8 cellular contexts compared by ENCODE assay signal in the genomic region with DNA sequence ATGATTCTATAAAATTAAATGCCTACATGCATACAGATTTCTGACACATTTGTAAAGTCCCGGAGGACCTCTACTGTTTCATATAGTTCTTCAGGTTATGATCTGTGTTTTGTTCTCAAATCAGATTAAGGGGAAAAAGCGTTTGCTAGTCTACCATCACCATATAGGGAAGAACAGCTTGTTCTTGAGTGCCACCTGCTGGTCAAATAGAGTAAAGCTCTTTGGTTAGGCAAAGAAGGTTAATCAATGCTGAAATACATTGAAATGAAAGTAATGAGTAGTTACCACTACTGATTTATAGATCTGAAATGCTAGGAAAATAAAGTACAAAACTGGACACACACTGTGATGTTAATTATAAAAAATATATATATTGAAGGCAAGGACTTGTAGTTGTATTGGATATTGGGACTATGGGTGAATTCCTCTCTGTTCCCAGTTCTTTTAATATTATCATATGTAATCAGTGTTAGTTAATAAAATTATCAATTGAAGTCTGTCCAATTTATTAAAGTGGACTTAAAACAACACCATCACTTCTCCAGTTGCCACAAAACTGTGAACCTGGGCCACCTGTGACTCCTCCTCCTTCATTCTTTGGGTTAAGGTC.
A peak's percentile ranks its signal among the peaks of the same experiment; 100 is the strongest.
DNase-seq lines count a peak whose midpoint lies in the region; ATAC-seq and TF ChIP-seq lines count a peak whose summit lies in the region.

No MANE protein-coding gene starts in this region.

- DNase-seq in activated T-cell treated with anti-CD3 and anti-CD28 coated beads for 24 hours (ENCODE audit: low read depth) (peak; percentile 20), Karpas-422 (peak; percentile 79), RWPE1 (ENCODE audit: low spot score) (peak; percentile 81), mammary epithelial cell (peak; percentile 52), left kidney (ENCODE audit: low read depth, low spot score) (peak; percentile 82)
- DNase-seq in activated T-cell treated with anti-CD3 and anti-CD28 coated beads, Interleukin-2, amount 50 U/mL, for 1 hour: no peak
- peak; percentile 6 for DNase-seq in stimulated activated naive CD4-positive, alpha-beta T cell treated with Interleukin-2 at 50 U/mL for 16 hours (lab: John Stamatoyannopoulos, UW)

- in situ Hi-C loops in mammary epithelial cell (cut with MboI; ENCODE audit: low sequenced_read_pairs in 2 of 2): loop anchor here (5.0 to 10.0 kb wide), 5 partner anchors 116 to 229 kb away; no protein-coding TSS in a partner anchor

- H3K79me2 ChIP-seq in Karpas-422 (ENCODE audit: low read length) (no peaks in the 10 kb centered on the region), mammary epithelial cell (ENCODE audit: insufficient read depth, low read length) (no peaks in the 10 kb centered on the region)

- WGBS in mammary epithelial cell (ENCODE audit: low coverage, missing lambda C conversion rate): 5% methylated on average over 2 of the region's 2 CpGs

- H3K9me3 ChIP-seq in Karpas-422 (ENCODE audit: low read length) (no peaks in the 10 kb centered on the region), mammary epithelial cell (replicated peaks; ENCODE audit: insufficient read depth, low read length) (no peaks in the 10 kb centered on the region)

- no peak overlapping the region for H2AFZ ChIP-seq in Karpas-422 (ENCODE audit: low read length)
- no peak overlapping the region for H2AFZ ChIP-seq in mammary epithelial cell (ENCODE audit: low read depth, low read length)

- H3K36me3 ChIP-seq in Karpas-422 (ENCODE audit: insufficient read depth, low read length) (no peaks in the 10 kb centered on the region), mammary epithelial cell (ENCODE audit: insufficient read depth, low read length) (no peaks in the 10 kb centered on the region)

- no peak overlapping the region for H3K4me3 ChIP-seq in Karpas-422 (ENCODE audit: low read length)
- no peak overlapping the region for H3K4me3 ChIP-seq in mammary epithelial cell (replicated peaks in 1 of 3; ENCODE audit: insufficient read depth in 1 of 3, low read depth in 2 of 3, low read length in 3 of 3)

- ATAC-seq in GM21717 (IDR thresholded peaks at IDR 0.05; ENCODE audit: unreplicated experiment): peak; percentile 74

- H3K4me2 ChIP-seq in Karpas-422 (ENCODE audit: low read depth, low read length, poor library complexity, severe bottlenecking): no peak overlapping the region
- no peak overlapping the region for H3K4me2 ChIP-seq in mammary epithelial cell (ENCODE audit: insufficient read depth, low read depth, low read length)

- TF ChIP-seq CTCF in RWPE1 (conservative IDR thresholded peaks at IDR 0.05; ENCODE audit: low read depth) (peak; percentile 87), mammary epithelial cell (conservative IDR thresholded peaks at IDR 0.05 in 1 of 2, IDR thresholded peaks at IDR 0.05 in 1 of 2; ENCODE audit: extremely low read depth in 1 of 2, insufficient read depth in 1 of 2, low read depth in 1 of 2, low read length in 2 of 2) (peak; percentile 85 to 94)

- H3K27ac ChIP-seq in Karpas-422 (ENCODE audit: low read length) (no peak overlapping the region), RWPE1 (no peak overlapping the region), mammary epithelial cell (ENCODE audit: insufficient read depth, low read depth, low read length) (no peak overlapping the region)

- H3K9ac ChIP-seq in Karpas-422 (ENCODE audit: low read length) (no peak overlapping the region), mammary epithelial cell (ENCODE audit: insufficient read depth, low read length) (no peak overlapping the region)

- POLR2A ChIA-PET in RWPE1 (lab: Yijun Ruan, JAX; ENCODE audit: low non-redundant PET): no interaction called here

- H4K20me1 ChIP-seq in Karpas-422 (ENCODE audit: insufficient read depth, low read depth, low read length): no peaks in the 10 kb centered on the region
- no peaks in the 10 kb centered on the region for H4K20me1 ChIP-seq in mammary epithelial cell (ENCODE audit: insufficient read depth, low read length)

- intact Hi-C loops in mammary epithelial cell (cut with micrococcal nuclease): loop anchor here (1.0 to 2.0 kb wide), 6 partner anchors 75 to 230 kb away; no protein-coding TSS in a partner anchor

- dilution Hi-C loops in mammary epithelial cell (cut with HindIII; ENCODE audit: low sequenced_read_pairs): loop anchor here (5.0 kb wide), 1 partner anchor 131 kb away; no protein-coding TSS in a partner anchor

- no peaks in the 10 kb centered on the region for H3K9me2 ChIP-seq in Karpas-422 (replicated peaks; ENCODE audit: insufficient read depth, low read length)

- H3K27me3 ChIP-seq in Karpas-422 (ENCODE audit: low read length) (no peaks in the 10 kb centered on the region), mammary epithelial cell (ENCODE audit: insufficient read depth, low read length) (no peaks in the 10 kb centered on the region)

- H3K4me1 ChIP-seq in Karpas-422 (ENCODE audit: low read length) (no peaks in the 10 kb centered on the region), mammary epithelial cell (ENCODE audit: insufficient read depth, low read length) (peaks cover 19% of the 10 kb centered on the region)

- CTCF ChIA-PET in RWPE1 (lab: Yijun Ruan, JAX) (interaction anchor here (0.5 to 3.2 kb wide), 30 partner anchors 9 to 1131 kb away, joined by 3 to 36 read pairs (median 4); no protein-coding TSS in a partner anchor), mammary epithelial cell (lab: Charles Lee; ENCODE audit: low non-redundant PET) (interaction anchor here (0.5 to 4.4 kb wide), 3 partner anchors 121 to 501 kb away, joined by 3 to 21 read pairs (median 3); no protein-coding TSS in a partner anchor)

- no TSS peak for BruUV-seq in mammary epithelial cell (replicated peaks; lab: Mats Ljungman, UMichigan)
